Comparison of ENCODE assay signal across 8 cellular contexts in genomic region chr2:60707750-60708371, GRCh38. TPM values are rescaled to one million over a fixed set of nuclear protein-coding genes. Genes with fewer than 3 reads are reported as not detected.
A peak's percentile ranks its signal among the peaks of the same experiment; 100 is the strongest.
DNase-seq lines count a peak whose midpoint lies in the region; ATAC-seq and TF ChIP-seq lines count a peak whose summit lies in the region.

No MANE protein-coding gene starts in this region.

- CTCF ChIA-PET in CD4-positive, alpha-beta T cell (lab: Charles Lee) = interaction anchor here (0.6 to 2.5 kb wide), 6 partner anchors 12 to 291 kb away, joined by 3 to 15 read pairs (median 4); no protein-coding TSS in a partner anchor

- intact Hi-C loops in CD4-positive, alpha-beta T cell (cut with DNase I, micrococcal nuclease) = loop anchor here (1.0 to 10.0 kb wide), 4 partner anchors 49 to 291 kb away; partner anchors contain the start of gene PAPOLG (in 2 of the 2)
- intact Hi-C loops in vagina (cut with DNase I) = loop anchor here (5.0 kb wide), 1 partner anchor 294 kb away; no protein-coding TSS in a partner anchor

- H3K4me3 Mint-ChIP-seq in CD4-positive, alpha-beta T cell = no peak overlapping the region

- DNase-seq in CD4-positive, alpha-beta T cell = no peak
- DNase-seq in NCI-H526 treated with DMSO at 0.1 percent for 48 hours (lab: John Stamatoyannopoulos, UW) (peak; percentile 2), T47D (ENCODE audit: low read depth in 1 of 2, low spot score in 1 of 2) (peak; percentile 24 to 44), left kidney (ENCODE audit: low read depth, low spot score) (peak; percentile 67), vagina (ENCODE audit: extremely low spot score in 2 of 2) (no peak), globus pallidus (ENCODE audit: low spot score) (no peak)
- DNase-seq in activated CD4-positive, alpha-beta T cell treated with anti-CD3 and anti-CD28 coated beads, Interleukin-2, amount 50 U/mL, for 1 hour = no peak

- H3K36me3 ChIP-seq in vagina = no peaks in the 10 kb centered on the region

- POLR2A ChIA-PET in CD4-positive, alpha-beta T cell (lab: Charles Lee) = interaction anchor here (0.7 kb wide), 1 partner anchor 48 kb away, joined by 3 read pairs; the partner anchor contains the start of gene PAPOLG

- no peak overlapping the region for H3K4me3 ChIP-seq in vagina

- no peaks in the 10 kb centered on the region for H3K9me3 ChIP-seq in CD4-positive, alpha-beta T cell (ENCODE audit: control insufficient read depth, low read length)
- H3K9me3 ChIP-seq in vagina = no peaks in the 10 kb centered on the region

- H3K27me3 Mint-ChIP-seq in CD4-positive, alpha-beta T cell = peaks cover 6% of the 10 kb centered on the region

- TF ChIP-seq POLR2A in vagina (IDR thresholded peaks at IDR 0.05) = no peak

- H3K4me1 ChIP-seq in vagina = no peaks in the 10 kb centered on the region

- H3K9me3 Mint-ChIP-seq in CD4-positive, alpha-beta T cell = no peaks in the 10 kb centered on the region

- peak; percentile 80 for TF ChIP-seq CTCF in CD4-positive, alpha-beta T cell (IDR thresholded peaks at IDR 0.05)
- peak; percentile 52 to 57 (median 52) for TF ChIP-seq CTCF in vagina (IDR thresholded peaks at IDR 0.05)

- ATAC-seq in CD4-positive, alpha-beta T cell (ENCODE audit: poor library complexity) = peak; percentile 59
- peak; percentile 50 for ATAC-seq in GM21786 (IDR thresholded peaks at IDR 0.05; ENCODE audit: unreplicated experiment)

- no peak overlapping the region for H3K27ac ChIP-seq in CD4-positive, alpha-beta T cell (ENCODE audit: low read depth, low read length)
- no peak overlapping the region for H3K27ac ChIP-seq in vagina

- in situ Hi-C loops in T47D (cut with HindIII; ENCODE audit: low pct_unique_long_range_greater_than_20kb, low sequenced_read_pairs) = no loop called here

- no peaks in the 10 kb centered on the region for H3K27me3 ChIP-seq in CD4-positive, alpha-beta T cell (ENCODE audit: control insufficient read depth, insufficient read depth, low read length)
- H3K27me3 ChIP-seq in vagina = no peaks in the 10 kb centered on the region

- H3K4me1 Mint-ChIP-seq in CD4-positive, alpha-beta T cell (ENCODE audit: low read depth) = no peaks in the 10 kb centered on the region

- H3K36me3 Mint-ChIP-seq in CD4-positive, alpha-beta T cell (ENCODE audit: low read depth) = no peaks in the 10 kb centered on the region

- no peak overlapping the region for H3K27ac Mint-ChIP-seq in CD4-positive, alpha-beta T cell

RNA-seq across cellular contexts. Expression of gene PAPOLG, which starts 48.2 kb away (rescaled TPM):
- total RNA-seq in CD4-positive, alpha-beta T cell = 10 to 100 TPM; 18.2 to 19.9 TPM
- total RNA-seq in vagina = 14.7 TPM

Comparison
In these comparisons a context has a peak if more than half of its experiments do, and no peak if none do; other contexts are left out.
1. DNase-seq: peak in NCI-H526 treated with DMSO at 0.1 percent for 48 hours (single experiment), T47D (2 of 2) and left kidney (single experiment); none in CD4-positive, alpha-beta T cell (0 of 10), vagina (0 of 2), globus pallidus (single experiment) and activated CD4-positive, alpha-beta T cell treated with anti-CD3 and anti-CD28 coated beads, Interleukin-2, amount 50 U/mL, for 1 hour (single experiment).